ENCODE assay signal across 1 cellular context in genomic region chr11:62665630-62666258, GRCh38.
A peak's percentile ranks its signal among the peaks of the same experiment; 100 is the strongest.
TF ChIP-seq lines count a peak whose summit lies in the region.

No MANE protein-coding gene starts in this region.

TF ChIP-seq in HepG2, 621 proteins besides CTCF, POLR2A, EP300 and RAD21 (continues in another document):
- no peak for TF ChIP-seq KDM5A (IDR thresholded peaks at IDR 0.05; ENCODE audit: borderline replicate concordance, low read length)
- TF ChIP-seq NFE2L1 (CRISPR knock-in tag; IDR thresholded peaks at IDR 0.05; ENCODE audit: borderline replicate concordance): no peak
- TF ChIP-seq ZNF343 (CRISPR knock-in tag; IDR thresholded peaks at IDR 0.05): no peak
- no peak for TF ChIP-seq GMEB1 (CRISPR knock-in tag; IDR thresholded peaks at IDR 0.05; ENCODE audit: borderline replicate concordance)
- TF ChIP-seq MTERF4 (CRISPR knock-in tag; IDR thresholded peaks at IDR 0.05): peak; percentile 70; the same call in 1 of the 2 replicates
- TF ChIP-seq ZNF281 (CRISPR knock-in tag; IDR thresholded peaks at IDR 0.05; ENCODE audit: borderline replicate concordance): no peak
- peak; percentile 16 for TF ChIP-seq ZEB1 (IDR thresholded peaks at IDR 0.05; ENCODE audit: insufficient replicate concordance, low read depth)
- 0 out of 2 replicates have a peak, but pooled peaks have one; percentile 30 for TF ChIP-seq MTA1 (CRISPR knock-in tag; IDR thresholded peaks at IDR 0.05; ENCODE audit: borderline replicate concordance)
- no peak for TF ChIP-seq ZHX2 (IDR thresholded peaks at IDR 0.05; ENCODE audit: low read depth)
- TF ChIP-seq ZHX2 (CRISPR knock-in tag; IDR thresholded peaks at IDR 0.05; ENCODE audit: borderline replicate concordance): no peak
- 0 out of 2 replicates have a peak, but pooled peaks have one; percentile 13 for TF ChIP-seq ZNF264 (CRISPR knock-in tag; IDR thresholded peaks at IDR 0.05)
- peak; percentile 38; the same call in 1 of the 2 replicates for TF ChIP-seq SPEN (CRISPR knock-in tag; IDR thresholded peaks at IDR 0.05; ENCODE audit: low read depth)
- no peak for TF ChIP-seq TRIM24 (CRISPR knock-in tag; IDR thresholded peaks at IDR 0.05)
- peak; percentile 47; the same call in 1 of the 2 replicates for TF ChIP-seq ZNF556 (CRISPR knock-in tag; IDR thresholded peaks at IDR 0.05; ENCODE audit: borderline replicate concordance)
- 0 out of 2 replicates have a peak, but pooled peaks have one; percentile 16 for TF ChIP-seq KLF12 (CRISPR knock-in tag; IDR thresholded peaks at IDR 0.05; ENCODE audit: borderline replicate concordance)
- no peak; the same call in 1 of the 2 replicates for TF ChIP-seq ZNF780A (CRISPR knock-in tag; IDR thresholded peaks at IDR 0.05)
- no peak for TF ChIP-seq ZFAT (CRISPR knock-in tag; conservative IDR thresholded peaks at IDR 0.05)
- no peak for TF ChIP-seq ERF (CRISPR knock-in tag; IDR thresholded peaks at IDR 0.05)
- TF ChIP-seq MIER2 (CRISPR knock-in tag; IDR thresholded peaks at IDR 0.05): no peak
- TF ChIP-seq MLXIP (CRISPR knock-in tag; IDR thresholded peaks at IDR 0.05; ENCODE audit: borderline replicate concordance): no peak
- TF ChIP-seq FOXP4 (CRISPR knock-in tag; IDR thresholded peaks at IDR 0.05): no peak
- no peak for TF ChIP-seq SP2 (CRISPR knock-in tag; IDR thresholded peaks at IDR 0.05)
- TF ChIP-seq CBX2 (IDR thresholded peaks at IDR 0.05; ENCODE audit: low read depth, low read length): no peak
- no peak for TF ChIP-seq CBX2 (CRISPR knock-in tag; IDR thresholded peaks at IDR 0.05; ENCODE audit: low read depth)
- TF ChIP-seq REL (CRISPR knock-in tag; conservative IDR thresholded peaks at IDR 0.05): peak; percentile 30; the same call in 1 of the 2 replicates
- no peak for TF ChIP-seq SALL2 (CRISPR knock-in tag; IDR thresholded peaks at IDR 0.05)
- no peak for TF ChIP-seq TGIF2 (CRISPR knock-in tag; IDR thresholded peaks at IDR 0.05)
- TF ChIP-seq KMT2A (CRISPR knock-in tag; IDR thresholded peaks at IDR 0.05): peak; percentile 23; the same call in 1 of the 2 replicates
- TF ChIP-seq JUND (CRISPR knock-in tag; IDR thresholded peaks at IDR 0.05): no peak
- no peak for TF ChIP-seq SRY (CRISPR knock-in tag; IDR thresholded peaks at IDR 0.05)
- TF ChIP-seq ZGPAT (CRISPR knock-in tag; IDR thresholded peaks at IDR 0.05): no peak
- 0 out of 2 replicates have a peak, but pooled peaks have one; percentile 29 for TF ChIP-seq ZNF709 (CRISPR knock-in tag; IDR thresholded peaks at IDR 0.05)
- 0 out of 2 replicates have a peak, but pooled peaks have one; percentile 11 for TF ChIP-seq RARA (CRISPR knock-in tag; IDR thresholded peaks at IDR 0.05)
- no peak for TF ChIP-seq ZFP62 (CRISPR knock-in tag; IDR thresholded peaks at IDR 0.05)
- TF ChIP-seq PTBP1 (IDR thresholded peaks at IDR 0.05; ENCODE audit: low read depth, low read length, poor library complexity, severe bottlenecking): peak; percentile 11
- TF ChIP-seq UBTF (CRISPR knock-in tag; IDR thresholded peaks at IDR 0.05): peak; percentile 33; the same call in 1 of the 2 replicates
- TF ChIP-seq ZFP91 (CRISPR knock-in tag; IDR thresholded peaks at IDR 0.05; ENCODE audit: borderline replicate concordance): no peak; the same call in 1 of the 2 replicates
